In genomic region chr1:183837062-183837461, GRCh38 we compare ENCODE assay signal across 30 cellular contexts. TPM values are rescaled to one million over a fixed set of nuclear protein-coding genes. Genes with fewer than 3 reads are reported as not detected.
DNase-seq lines count a peak whose midpoint lies in the region; ATAC-seq and TF ChIP-seq lines count a peak whose summit lies in the region.
"Had no signal": no experiment of that assay in that cellular context is flagged by ENCODE, and none has a peak within 500 bp of the region (broad histone marks: within the 10 kb centered on the region; RNA-seq: fewer than 3 reads in every experiment).

No MANE protein-coding gene starts in this region.

- H3K79me2 ChIP-seq in neural progenitor cell (ENCODE audit: low read depth): peaks cover 4% of the 10 kb centered on the region

- peak; percentile 19 for DNase-seq in NCI-H2107 treated with DMSO at 0.1 percent for 48 hours (lab: John Stamatoyannopoulos, UW; ENCODE audit: unreplicated experiment)
- no peak for DNase-seq in NCI-H2107 (lab: John Stamatoyannopoulos, UW)
- DNase-seq in HEK293T (ENCODE audit: extremely low spot score): peak; percentile 79
- peak; percentile 45 for DNase-seq in cerebellum (ENCODE audit: low spot score)
- DNase-seq in neural progenitor cell (ENCODE audit: low spot score): peak; percentile 62
- no peak for DNase-seq in left lung
- DNase-seq: activated CD4-positive, alpha-beta T cell treated with anti-CD3 and anti-CD28 coated beads for 36 hours; activated CD8-positive, alpha-beta T cell treated with anti-CD3 and anti-CD28 coated beads, Interleukin-2, amount 10 ng/mL, durations not matched to agents 7 days and 5 days; activated naive CD4-positive, alpha-beta T cell treated with anti-CD3 and anti-CD28 coated beads, Interleukin-2, amount 10 ng/mL, durations not matched to agents 7 days and 5 days; amniotic stem cell; brain microvascular endothelial cell; colonic mucosa; DMS79 treated with DMSO at 0.1 percent for 48 hours; foreskin fibroblast; HCEC 1CT; heart left ventricle; IMR-90; islet precursor cell; natural killer cell; NCI-H1436 treated with DMSO at 0.1 percent for 48 hours; NCI-H524 treated with DMSO at 0.1 percent for 48 hours; SHP77 treated with DMSO at 0.1 percent for 48 hours; stimulated activated CD4-positive, alpha-beta T cell treated with anti-CD3 and anti-CD28 coated beads, Interleukin-2, amount 100 ng/mL, for 24 hours; stimulated activated CD8-positive, alpha-beta memory T cell treated with anti-CD3 and anti-CD28 coated beads, Interleukin-4, amount 100 ng/mL, for 48 hours had no signal

- ATAC-seq in left lung (no peak), GM21723 (IDR thresholded peaks at IDR 0.05; ENCODE audit: unreplicated experiment) (no peak), HG02798 (IDR thresholded peaks at IDR 0.05; ENCODE audit: poor library complexity, unreplicated experiment) (no peak)
- ATAC-seq: activated CD4-positive, alpha-beta T cell treated with anti-CD3 and anti-CD28 coated beads for 36 hours; activated CD8-positive, alpha-beta T cell treated with anti-CD3 and anti-CD28 coated beads, Interleukin-2, amount 10 ng/mL, durations not matched to agents 7 days and 5 days; activated T-helper 17 cell treated with anti-CD3 and anti-CD28 coated beads, Interleukin-2, amount 50 U/mL, for 72 hours; esophagus mucosa; natural killer cell had no signal

- H3K27me3 ChIP-seq in neural progenitor cell (no peaks in the 10 kb centered on the region), left lung (no peaks in the 10 kb centered on the region)
- H3K27me3 ChIP-seq: brain microvascular endothelial cell, colonic mucosa, heart left ventricle had no signal

- H3K27ac ChIP-seq in neural progenitor cell (peak overlapping the region; percentile 51), left lung (no peak overlapping the region)
- H3K27ac ChIP-seq: brain microvascular endothelial cell, colonic mucosa, heart left ventricle, thoracic aorta had no signal

- intact Hi-C loops in left lung (cut with DNase I): no loop called here

- TF ChIP-seq CTCF in neural progenitor cell (IDR thresholded peaks at IDR 0.05): no peak
- no peak for TF ChIP-seq CTCF in left lung (IDR thresholded peaks at IDR 0.05)

- H3K4me1 Mint-ChIP-seq in neural progenitor cell: peaks cover 25% of the 10 kb centered on the region

- H3K4me3 Mint-ChIP-seq in neural progenitor cell: no peak overlapping the region
- H3K4me3 Mint-ChIP-seq: activated CD4-positive, alpha-beta T cell treated with anti-CD3 and anti-CD28 coated beads for 36 hours; activated CD8-positive, alpha-beta T cell treated with anti-CD3 and anti-CD28 coated beads, Interleukin-2, amount 10 ng/mL, durations not matched to agents 7 days and 5 days; activated naive CD4-positive, alpha-beta T cell treated with anti-CD3 and anti-CD28 coated beads, Interleukin-2, amount 10 ng/mL, durations not matched to agents 7 days and 5 days; activated T-helper 17 cell treated with anti-CD3 and anti-CD28 coated beads, Interleukin-2, amount 50 U/mL, for 72 hours; natural killer cell; stimulated activated naive CD8-positive, alpha-beta T cell treated with anti-CD3 and anti-CD28 coated beads, Interleukin-15, Interleukin-2, amounts not matched to agents 100 ng/mL and 50 ng/mL, for 24 hours had no signal

- POLR2A ChIA-PET in HEK293T (lab: Yijun Ruan, JAX): no interaction called here

- H3K4me3 ChIP-seq in neural progenitor cell (no peak overlapping the region), left lung (no peak overlapping the region)
- H3K4me3 ChIP-seq: colonic mucosa, heart left ventricle, thoracic aorta had no signal

- peak overlapping the region; percentile 10 for H3K27ac Mint-ChIP-seq in neural progenitor cell
- H3K27ac Mint-ChIP-seq: activated CD4-positive, alpha-beta T cell treated with anti-CD3 and anti-CD28 coated beads for 36 hours; activated CD8-positive, alpha-beta T cell treated with anti-CD3 and anti-CD28 coated beads, Interleukin-2, amount 10 ng/mL, durations not matched to agents 7 days and 5 days; activated naive CD4-positive, alpha-beta T cell treated with anti-CD3 and anti-CD28 coated beads, Interleukin-2, amount 10 ng/mL, durations not matched to agents 7 days and 5 days; activated T-helper 17 cell treated with anti-CD3 and anti-CD28 coated beads, Interleukin-2, amount 50 U/mL, for 72 hours; natural killer cell; stimulated activated naive CD8-positive, alpha-beta T cell treated with anti-CD3 and anti-CD28 coated beads, Interleukin-15, Interleukin-2, amounts not matched to agents 100 ng/mL and 50 ng/mL, for 24 hours had no signal

- peaks cover 26% of the 10 kb centered on the region for H3K4me1 ChIP-seq in neural progenitor cell
- H3K4me1 ChIP-seq in left lung: peaks cover under 1 to 41% of the 10 kb centered on the region in 2 donors

- H3K9me3 ChIP-seq in neural progenitor cell (ENCODE audit: low read depth) (no peaks in the 10 kb centered on the region), left lung (no peaks in the 10 kb centered on the region)
- H3K9me3 ChIP-seq: colonic mucosa, heart left ventricle, thoracic aorta had no signal

- H3F3A ChIP-seq in neural progenitor cell (ENCODE audit: low read depth): peaks cover 7% of the 10 kb centered on the region

- CTCF ChIA-PET in HEK293T (lab: Yijun Ruan, JAX): interaction anchor here (0.5 kb wide), 1 partner anchor 12 kb away, joined by 3 read pairs; no protein-coding TSS in a partner anchor

- peaks cover 9% of the 10 kb centered on the region for H4K20me1 ChIP-seq in neural progenitor cell (ENCODE audit: low read depth)

- H3K36me3 Mint-ChIP-seq in neural progenitor cell: peaks cover 17% of the 10 kb centered on the region
- H3K36me3 Mint-ChIP-seq: activated naive CD4-positive, alpha-beta T cell treated with anti-CD3 and anti-CD28 coated beads, Interleukin-2, amount 10 ng/mL, durations not matched to agents 7 days and 5 days; natural killer cell had no signal

- H2AFZ ChIP-seq in neural progenitor cell (replicated peaks): no peak overlapping the region

- no peaks in the 10 kb centered on the region for H3K9me3 Mint-ChIP-seq in neural progenitor cell
- H3K9me3 Mint-ChIP-seq: activated naive CD4-positive, alpha-beta T cell treated with anti-CD3 and anti-CD28 coated beads, Interleukin-2, amount 10 ng/mL, durations not matched to agents 7 days and 5 days; activated T-helper 17 cell treated with anti-CD3 and anti-CD28 coated beads, Interleukin-2, amount 50 U/mL, for 72 hours; natural killer cell; stimulated activated naive CD8-positive, alpha-beta T cell treated with anti-CD3 and anti-CD28 coated beads, Interleukin-15, Interleukin-2, amounts not matched to agents 100 ng/mL and 50 ng/mL, for 24 hours had no signal

- no peak overlapping the region for H3K9ac ChIP-seq in neural progenitor cell

- H3K4me2 ChIP-seq in neural progenitor cell: peak overlapping the region; percentile 28

- H3K36me3 ChIP-seq in neural progenitor cell: no peaks in the 10 kb centered on the region
- H3K36me3 ChIP-seq in left lung: peaks cover 0 to 6% of the 10 kb centered on the region in 2 donors
- H3K36me3 ChIP-seq: brain microvascular endothelial cell, colonic mucosa, thoracic aorta had no signal

- H3K27me3 Mint-ChIP-seq in neural progenitor cell (ENCODE audit: insufficient read depth, low read depth): no peaks in the 10 kb centered on the region
- H3K27me3 Mint-ChIP-seq: activated CD4-positive, alpha-beta T cell treated with anti-CD3 and anti-CD28 coated beads for 36 hours; activated naive CD4-positive, alpha-beta T cell treated with anti-CD3 and anti-CD28 coated beads, Interleukin-2, amount 10 ng/mL, durations not matched to agents 7 days and 5 days; activated T-helper 17 cell treated with anti-CD3 and anti-CD28 coated beads, Interleukin-2, amount 50 U/mL, for 72 hours; stimulated activated naive CD8-positive, alpha-beta T cell treated with anti-CD3 and anti-CD28 coated beads, Interleukin-15, Interleukin-2, amounts not matched to agents 100 ng/mL and 50 ng/mL, for 24 hours had no signal

TF ChIP-seq in HEK293T, 16 proteins besides CTCF, POLR2A, EP300 and RAD21:
- TF ChIP-seq FOXM1 (IDR thresholded peaks at IDR 0.05; ENCODE audit: borderline replicate concordance): 0 out of 2 replicates have a peak, but pooled peaks have one; percentile 20
- TF ChIP-seq ELF4 (IDR thresholded peaks at IDR 0.05): no peak
- TF ChIP-seq PKNOX1 (IDR thresholded peaks at IDR 0.05): peak; percentile 95
- TF ChIP-seq SUZ12 (IDR thresholded peaks at IDR 0.05): no peak
- no peak for TF ChIP-seq SP1 (IDR thresholded peaks at IDR 0.05)
- 0 out of 2 replicates have a peak, but pooled peaks have one; percentile 14 for TF ChIP-seq ARNT (IDR thresholded peaks at IDR 0.05)
- no peak for TF ChIP-seq HDGF (IDR thresholded peaks at IDR 0.05; ENCODE audit: borderline replicate concordance)
- TF ChIP-seq ZNF384 (IDR thresholded peaks at IDR 0.05): no peak
- no peak for TF ChIP-seq L3MBTL2 (conservative IDR thresholded peaks at IDR 0.05)
- peak; percentile 95 for TF ChIP-seq CTBP1 (IDR thresholded peaks at IDR 0.05; ENCODE audit: borderline replicate concordance)
- TF ChIP-seq BHLHE40 (IDR thresholded peaks at IDR 0.05; ENCODE audit: borderline replicate concordance): no peak

RNA-seq across cellular contexts. Expression of gene RGL1, which starts 32.1 kb away (rescaled TPM):
- 27.2 TPM for total RNA-seq in cerebellum
- 13.5 and 15.0 TPM in 2 replicates for total RNA-seq in neural progenitor cell (ENCODE audit: low replicate concordance)
- total RNA-seq in left lung: 10 to 100 TPM; 33.7 to 52.6 TPM

Comparison
In these comparisons a context has a peak if more than half of its experiments do, and no peak if none do; other contexts are left out.
1. DNase-seq: peak in NCI-H2107 treated with DMSO at 0.1 percent for 48 hours (single experiment), HEK293T (single experiment), cerebellum (single experiment) and neural progenitor cell (single experiment); none in NCI-H2107 (single experiment) and left lung (0 of 2).